ENCODE assay signal across 8 cellular contexts in the genomic region with DNA sequence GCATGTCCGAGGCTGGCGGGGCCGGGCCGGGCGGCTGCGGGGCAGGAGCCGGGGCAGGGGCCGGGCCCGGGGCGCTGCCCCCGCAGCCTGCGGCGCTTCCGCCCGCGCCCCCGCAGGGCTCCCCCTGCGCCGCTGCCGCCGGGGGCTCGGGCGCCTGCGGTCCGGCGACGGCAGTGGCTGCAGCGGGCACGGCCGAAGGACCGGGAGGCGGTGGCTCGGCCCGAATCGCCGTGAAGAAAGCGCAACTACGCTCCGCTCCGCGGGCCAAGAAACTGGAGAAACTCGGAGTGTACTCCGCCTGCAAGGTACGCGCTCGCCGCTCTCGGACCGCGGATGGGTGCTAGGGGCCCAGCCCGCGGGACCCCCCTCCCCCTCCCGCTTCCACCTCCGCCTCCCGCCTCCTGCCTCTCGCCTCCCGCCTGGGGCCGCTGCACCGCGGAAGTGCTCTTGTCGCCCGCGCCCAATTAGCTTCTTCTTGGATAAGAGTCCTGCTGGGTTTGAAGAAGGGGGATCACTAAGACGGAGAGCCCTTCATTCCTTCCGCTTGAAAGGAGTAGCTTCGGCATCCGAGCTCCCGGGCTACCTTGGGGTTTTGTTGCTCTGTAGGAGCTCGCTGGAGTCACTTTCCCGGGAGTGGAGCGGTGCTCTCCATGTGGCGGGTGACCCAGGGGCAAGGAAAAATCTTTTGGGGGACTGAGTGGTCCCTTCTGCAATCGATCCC. TPM values are rescaled to one million over a fixed set of nuclear protein-coding genes. Genes with fewer than 3 reads are reported as not detected.
DNase-seq lines count a peak whose midpoint lies in the region; ATAC-seq and TF ChIP-seq lines count a peak whose summit lies in the region.

No MANE protein-coding gene starts in this region.

- H3K9me3 ChIP-seq in Caco-2 = no peaks in the 10 kb centered on the region
- no peaks in the 10 kb centered on the region for H3K9me3 ChIP-seq in stomach

- H3K27ac Mint-ChIP-seq in Caco-2 (ENCODE audit: unreplicated experiment) (no peak overlapping the region), natural killer cell (peak overlapping the region; percentile 96 to 97)

- peaks cover 25% of the 10 kb centered on the region for H3K4me1 Mint-ChIP-seq in Caco-2 (ENCODE audit: low read depth, unreplicated experiment)
- H3K4me1 Mint-ChIP-seq in natural killer cell = peaks cover 52 to 53% of the 10 kb centered on the region in 2 donors

- no peaks in the 10 kb centered on the region for H3K36me3 ChIP-seq in Caco-2 (ENCODE audit: control insufficient read depth, insufficient read depth, low read length)
- H3K36me3 ChIP-seq in stomach = no peaks in the 10 kb centered on the region

- peak overlapping the region; percentile 97 to 99 (median 98) for H3K27ac ChIP-seq in stomach

- ATAC-seq in GM19468 (IDR thresholded peaks at IDR 0.05; ENCODE audit: extremely low read depth, unreplicated experiment) (peak; percentile 19), natural killer cell (peak; percentile 28 to 54 (median 44))

- no TSS peak for BruUV-seq in Caco-2 (replicated peaks; lab: Mats Ljungman, UMichigan)

- H3K4me3 ChIP-seq in Caco-2 (ENCODE audit: low read depth, low read length) (peak overlapping the region; percentile 87), fibroblast of pulmonary artery (replicated peaks; ENCODE audit: low read depth, low read length) (peak overlapping the region; percentile 70), stomach (peak overlapping the region; percentile 75 to 95 (median 78))

- POLR2A ChIA-PET in Caco-2 (lab: Charles Lee) = interaction anchor here (0.5 to 1.0 kb wide), 2 partner anchors 95 to 103 kb away, joined by 3 to 5 read pairs; no protein-coding TSS in a partner anchor

- H3K4me1 ChIP-seq in Caco-2 (0 out of 2 replicates have a peak, but pooled peaks cover 7% of the 10 kb centered on the region), stomach (peaks cover 43 to 60% (median 48%) of the 10 kb centered on the region in 4 donors)

- no peak for TF ChIP-seq EP300 in stomach (IDR thresholded peaks at IDR 0.05)

- H3K27me3 Mint-ChIP-seq in Caco-2 (ENCODE audit: insufficient read depth, unreplicated experiment) (no peaks in the 10 kb centered on the region), natural killer cell (ENCODE audit: low read depth in 2 of 2) (no peaks in the 10 kb centered on the region)

- intact Hi-C loops in Caco-2 (cut with micrococcal nuclease; ENCODE audit: unreplicated experiment) (loop anchor here (1.0 to 2.0 kb wide), 3 partner anchors 94 to 155 kb away; partner anchors contain the start of gene RAB5A), natural killer cell (cut with micrococcal nuclease) (loop anchor here (1.0 to 2.0 kb wide), 4 partner anchors 14 to 146 kb away; partner anchors contain the start of gene SGO1), stomach (cut with DNase I; ENCODE audit: low total_unique reads) (no loop called here)

- H3K27me3 ChIP-seq in Caco-2 (replicated peaks; ENCODE audit: control insufficient read depth, insufficient read depth, low read length) (no peaks in the 10 kb centered on the region), stomach (no peaks in the 10 kb centered on the region)

- H3K9me3 Mint-ChIP-seq in Caco-2 (ENCODE audit: unreplicated experiment) (no peaks in the 10 kb centered on the region), natural killer cell (no peaks in the 10 kb centered on the region)

- TF ChIP-seq POLR2A in stomach (IDR thresholded peaks at IDR 0.05) = no peak

- H3K36me3 Mint-ChIP-seq in Caco-2 (ENCODE audit: insufficient read depth, unreplicated experiment) (no peaks in the 10 kb centered on the region), natural killer cell (no peaks in the 10 kb centered on the region)

- WGBS in stomach, 5 donors = 0 to 1% (median 1%) methylated on average over 20 to 72 of the region's 73 CpGs

- peak; percentile 72 to 74 for DNase-seq in Caco-2
- peak; percentile 53 for DNase-seq in HS-27A (ENCODE audit: low read depth)
- DNase-seq in RPMI7951 (ENCODE audit: low read depth) = peak; percentile 71
- peak; percentile 89 for DNase-seq in activated effector memory CD4-positive, alpha-beta T cell treated with anti-CD3 and anti-CD28 coated beads, Interleukin-2, amount 50 U/mL, for 16 hours
- peak; percentile 69 for DNase-seq in fibroblast of pulmonary artery (ENCODE audit: low read depth)
- peak; percentile 57 for DNase-seq in natural killer cell
- peak; percentile 75 for DNase-seq in stomach

- CTCF ChIA-PET in Caco-2 (lab: Charles Lee) = interaction anchor here (0.7 to 1.4 kb wide), 4 partner anchors 11 to 185 kb away, joined by 3 to 5 read pairs (median 4); no protein-coding TSS in a partner anchor

- H3K4me3 Mint-ChIP-seq in Caco-2 (ENCODE audit: unreplicated experiment) (peak overlapping the region; percentile 90), natural killer cell (peak overlapping the region; percentile 90)

- TF ChIP-seq CTCF in Caco-2 (IDR thresholded peaks at IDR 0.05; ENCODE audit: insufficient read depth in 1 of 2, low read depth in 1 of 2, low read length in 1 of 2, severe bottlenecking in 1 of 2, unreplicated experiment in 1 of 2) (no peak), fibroblast of pulmonary artery (IDR thresholded peaks at IDR 0.05; ENCODE audit: low read length, missing control alignments) (no peak), natural killer cell (IDR thresholded peaks at IDR 0.05) (no peak), stomach (IDR thresholded peaks at IDR 0.05) (no peak)

RNA-seq across cellular contexts. Expression of gene KAT2B, which starts 0.4 kb away (rescaled TPM):
- total RNA-seq in Caco-2 (2022) = 8.1 and 9.8 TPM in 2 replicates
- 11.3 and 13.1 TPM in 2 replicates for total RNA-seq in RPMI7951 (2014; rRNA removed; shearing (Covaris generic))
- total RNA-seq in natural killer cell = 100 to 1,000 TPM; 132 to 156 (median 146) TPM
- total RNA-seq in stomach = 100 to 1,000 TPM in 1 of 5 donors, 10 to 100 TPM in 3, 1 to 10 TPM in 1; 3.8 to 208 (median 34.1) TPM
- polyA plus RNA-seq in stomach = 10 to 100 TPM; 10.3 to 16.9 (median 16.8) TPM

RNA-seq across cellular contexts. Expression of gene PP2D1, which starts 28.6 kb away (rescaled TPM):
- not detected in 2 replicates for total RNA-seq in Caco-2 (2022)
- not detected in 2 replicates for total RNA-seq in RPMI7951 (2014; rRNA removed; shearing (Covaris generic))
- total RNA-seq in natural killer cell = not detected
- not detected for total RNA-seq in stomach
- not detected for polyA plus RNA-seq in stomach

Comparison
In these comparisons a context has a peak if more than half of its experiments do, and no peak if none do; other contexts are left out.
1. Peak in every context shown above with its lines: DNase-seq, ATAC-seq, H3K4me3 ChIP-seq and H3K27ac ChIP-seq.